ENCODE assay signal across 8 cellular contexts in the genomic region with DNA sequence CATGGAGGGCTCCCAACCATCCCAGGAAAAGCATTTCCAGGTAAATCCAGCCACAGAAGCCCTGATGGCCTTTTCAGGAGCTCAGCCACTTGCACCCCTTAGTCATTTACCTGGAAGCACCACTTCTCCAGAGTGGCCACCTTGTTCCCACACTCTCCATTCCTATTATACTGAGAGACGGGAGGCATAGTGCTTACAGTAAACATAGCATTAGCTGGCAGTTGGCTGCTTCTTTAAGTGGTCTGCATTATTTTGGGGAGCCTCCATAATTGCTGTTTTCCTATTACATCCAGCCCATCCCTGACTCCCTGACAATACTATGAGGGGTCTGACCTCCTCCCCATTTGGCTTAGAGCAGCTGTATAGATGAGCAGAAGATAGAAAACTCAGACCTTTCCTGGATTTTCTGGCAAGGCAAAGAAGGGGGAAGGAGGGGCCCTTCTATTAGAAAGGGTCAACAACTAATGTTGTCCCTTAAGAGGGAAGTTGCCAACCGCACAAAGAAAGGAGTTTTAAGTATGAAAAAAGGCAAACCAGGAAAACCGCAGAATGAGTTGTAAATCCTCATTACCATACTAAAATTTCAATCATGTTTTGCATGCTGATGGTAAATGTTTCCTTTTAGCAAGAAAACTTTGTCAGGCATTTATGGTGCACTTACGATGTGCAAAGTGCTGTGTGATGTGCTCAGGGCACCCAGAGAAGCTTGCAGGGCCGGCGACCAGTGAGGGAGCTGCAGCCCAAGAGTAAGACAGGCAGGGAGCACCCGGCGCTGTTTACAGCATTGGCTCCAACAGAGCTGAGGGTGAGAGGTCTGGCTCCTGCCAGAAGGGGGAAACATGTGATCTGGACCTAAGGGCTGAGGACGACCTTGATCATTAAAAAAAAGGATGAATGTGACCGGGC.
DNase-seq lines count a peak whose midpoint lies in the region; ATAC-seq and TF ChIP-seq lines count a peak whose summit lies in the region.

No MANE protein-coding gene starts in this region.

- no peak for ATAC-seq in GM21576 (IDR thresholded peaks at IDR 0.05; ENCODE audit: unreplicated experiment)

- no peak overlapping the region for H3K27ac ChIP-seq in suprapubic skin

- CTCF ChIA-PET in BJ (lab: Yijun Ruan, JAX), result interaction anchor here (0.5 to 2.9 kb wide), 13 partner anchors 13 to 362 kb away, joined by 3 to 14 read pairs (median 3); partner anchors contain the start of gene AK5

- peaks cover 18% of the 10 kb centered on the region for H3K4me1 Mint-ChIP-seq in mesothelial cell of epicardium

- 57% methylated on average over 10 of the region's 10 CpGs for WGBS in suprapubic skin

- H3K9me3 ChIP-seq in suprapubic skin, result no peaks in the 10 kb centered on the region

- POLR2A ChIA-PET in BJ (lab: Charles Lee), result interaction anchor here (0.6 kb wide), 1 partner anchor 127 kb away, joined by 7 read pairs; no protein-coding TSS in a partner anchor

- DNase-seq in BJ (ENCODE audit: low read depth) (peak; percentile 62), MV-4-11 (lab: John Stamatoyannopoulos, UW) (peak; percentile 67), ecto neural progenitor cell (ENCODE audit: low spot score) (peak; percentile 64), mesothelial cell of epicardium (ENCODE audit: low spot score in 2 of 2, unreplicated experiment in 2 of 2) (no peak), NK-92 (lab: John Stamatoyannopoulos, UW; ENCODE audit: unreplicated experiment) (no peak), suprapubic skin (ENCODE audit: low spot score in 2 of 2) (no peak)
- no peak for DNase-seq in central memory CD4-positive, alpha-beta T cell

- no peaks in the 10 kb centered on the region for H3K36me3 Mint-ChIP-seq in mesothelial cell of epicardium

- H3K4me3 ChIP-seq in BJ (ENCODE audit: low read depth, low read length), result no peak overlapping the region
- no peak overlapping the region for H3K4me3 ChIP-seq in suprapubic skin

- no peak for TF ChIP-seq POLR2A in suprapubic skin (IDR thresholded peaks at IDR 0.05)

- H3K27me3 ChIP-seq in BJ (ENCODE audit: control insufficient read depth, insufficient read depth, low read length), result no peaks in the 10 kb centered on the region
- H3K27me3 ChIP-seq in suprapubic skin, result no peaks in the 10 kb centered on the region

- H3K27me3 Mint-ChIP-seq in mesothelial cell of epicardium (ENCODE audit: low read depth), result no peaks in the 10 kb centered on the region

- H3K9me3 Mint-ChIP-seq in mesothelial cell of epicardium, result no peaks in the 10 kb centered on the region

- TF ChIP-seq CTCF in BJ (IDR thresholded peaks at IDR 0.05; ENCODE audit: insufficient read depth, low read depth, low read length), result peak; percentile 41
- TF ChIP-seq CTCF in mesothelial cell of epicardium (IDR thresholded peaks at IDR 0.05; ENCODE audit: unreplicated experiment), result no peak
- TF ChIP-seq CTCF in suprapubic skin (IDR thresholded peaks at IDR 0.05), result no peak

- no peak for TF ChIP-seq EP300 in suprapubic skin (IDR thresholded peaks at IDR 0.05)

- H3K36me3 ChIP-seq in BJ (ENCODE audit: control insufficient read depth, insufficient read depth, low read length) (no peaks in the 10 kb centered on the region), suprapubic skin (no peaks in the 10 kb centered on the region)

- no peak overlapping the region for H3K4me3 Mint-ChIP-seq in mesothelial cell of epicardium

- H3K27ac Mint-ChIP-seq in mesothelial cell of epicardium, result peak overlapping the region; percentile 90

- peaks cover 9% of the 10 kb centered on the region for H3K4me1 ChIP-seq in suprapubic skin

Comparison
In these comparisons a context has a peak if more than half of its experiments do, and no peak if none do; other contexts are left out.
1. DNase-seq: peak in BJ (single experiment), MV-4-11 (single experiment) and ecto neural progenitor cell (single experiment); none in mesothelial cell of epicardium (0 of 2), central memory CD4-positive, alpha-beta T cell (single experiment), NK-92 (single experiment) and suprapubic skin (0 of 2).